In the genomic region with DNA sequence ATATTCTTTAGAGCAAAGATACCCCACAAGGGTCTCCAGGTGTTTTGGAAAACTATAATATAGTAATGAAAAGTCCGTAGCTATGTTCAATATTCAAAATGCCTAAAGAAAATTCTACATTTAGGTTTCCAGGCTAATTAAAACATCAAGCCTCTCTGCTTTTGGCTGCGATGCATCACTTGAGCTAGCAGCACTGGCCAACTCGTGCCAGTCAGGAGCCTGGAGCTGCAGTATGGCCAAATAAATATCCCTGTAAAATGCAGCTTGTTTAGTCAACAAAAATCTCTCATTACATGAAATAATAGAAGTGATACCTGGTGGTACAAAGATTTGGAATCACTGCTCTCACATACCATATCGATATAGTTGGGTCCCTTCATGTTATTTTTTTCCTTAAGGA, we compare ENCODE assay signal across 20 cellular contexts.
A peak's percentile ranks its signal among the peaks of the same experiment; 100 is the strongest.
DNase-seq lines count a peak whose midpoint lies in the region; TF ChIP-seq lines count a peak whose summit lies in the region.
"Had no signal": no experiment of that assay in that cellular context is flagged by ENCODE, and none has a peak within 500 bp of the region (broad histone marks: within the 10 kb centered on the region; RNA-seq: fewer than 3 reads in every experiment).

No MANE protein-coding gene starts in this region.

- in situ Hi-C loops in ACHN (cut with HindIII; ENCODE audit: low pct_ligation_motif_present, low pct_unique_long_range_greater_than_20kb, low sequenced_read_pairs): no loop called here

- H3K4me1 Mint-ChIP-seq in glutamatergic neuron (ENCODE audit: low read depth, unreplicated experiment) (peaks cover 6% of the 10 kb centered on the region), osteocyte (ENCODE audit: unreplicated experiment) (no peaks in the 10 kb centered on the region)
- H3K4me1 Mint-ChIP-seq: B cell; CD4-positive, alpha-beta memory T cell; CD4-positive, CD25-positive, alpha-beta regulatory T cell; CD8-positive, alpha-beta memory T cell had no signal

- peaks cover 12% of the 10 kb centered on the region for H3K36me3 Mint-ChIP-seq in glutamatergic neuron (ENCODE audit: unreplicated experiment)
- H3K36me3 Mint-ChIP-seq in osteocyte (ENCODE audit: unreplicated experiment): no peaks in the 10 kb centered on the region
- H3K36me3 Mint-ChIP-seq: CD4-positive, alpha-beta memory T cell; CD4-positive, CD25-positive, alpha-beta regulatory T cell; CD8-positive, alpha-beta memory T cell had no signal

- H3K27me3 Mint-ChIP-seq in glutamatergic neuron (ENCODE audit: unreplicated experiment) (peaks cover 21% of the 10 kb centered on the region), osteocyte (ENCODE audit: unreplicated experiment) (no peaks in the 10 kb centered on the region)
- H3K27me3 Mint-ChIP-seq: B cell; CD4-positive, alpha-beta memory T cell; CD4-positive, CD25-positive, alpha-beta regulatory T cell; CD8-positive, alpha-beta memory T cell had no signal

- peaks cover 48% of the 10 kb centered on the region for H3K9me3 Mint-ChIP-seq in glutamatergic neuron (ENCODE audit: unreplicated experiment)
- H3K9me3 Mint-ChIP-seq in osteocyte (ENCODE audit: unreplicated experiment): no peaks in the 10 kb centered on the region

- peak; percentile 5 for DNase-seq in NCI-H446 treated with DMSO at 0.1 percent for 48 hours (lab: John Stamatoyannopoulos, UW)
- peak; percentile 63 for DNase-seq in cerebellum (ENCODE audit: low spot score)
- DNase-seq in glutamatergic neuron: no peak
- DNase-seq in ACHN: no peak
- no peak for DNase-seq in osteocyte (ENCODE audit: extremely low spot score, unreplicated experiment)
- DNase-seq in GM19240 (ENCODE audit: insufficient read length, low spot score): no peak
- DNase-seq: 8988T; AML-193; CD4-positive, alpha-beta memory T cell; CD4-positive, CD25-positive, alpha-beta regulatory T cell; CD8-positive, alpha-beta memory T cell; COR-L47; DMS 273 treated with DMSO at 0.1 percent for 48 hours; DMS153; DMS53; DMS79; DND-41; EL; GF-D8 had no signal

- H3K27ac Mint-ChIP-seq in glutamatergic neuron (ENCODE audit: unreplicated experiment) (peak overlapping the region; percentile 12), osteocyte (ENCODE audit: unreplicated experiment) (no peak overlapping the region)
- H3K27ac Mint-ChIP-seq: B cell; CD4-positive, alpha-beta memory T cell; CD4-positive, CD25-positive, alpha-beta regulatory T cell; CD8-positive, alpha-beta memory T cell had no signal

- H3K4me3 Mint-ChIP-seq in glutamatergic neuron (ENCODE audit: unreplicated experiment) (no peak overlapping the region), osteocyte (ENCODE audit: unreplicated experiment) (no peak overlapping the region)
- H3K4me3 Mint-ChIP-seq: B cell; CD4-positive, alpha-beta memory T cell; CD4-positive, CD25-positive, alpha-beta regulatory T cell; CD8-positive, alpha-beta memory T cell had no signal

- no peak for TF ChIP-seq CTCF in glutamatergic neuron (IDR thresholded peaks at IDR 0.05; ENCODE audit: partially characterized antibody, unreplicated experiment)
- no peak for TF ChIP-seq CTCF in osteocyte (IDR thresholded peaks at IDR 0.05)

Comparison
In these comparisons a context has a peak if more than half of its experiments do, and no peak if none do; other contexts are left out.
1. DNase-seq: peak in NCI-H446 treated with DMSO at 0.1 percent for 48 hours (single experiment) and cerebellum (single experiment); none in glutamatergic neuron (single experiment), ACHN (single experiment), osteocyte (single experiment) and GM19240 (single experiment).